ENCODE assay signal across 19 cellular contexts in the genomic region with DNA sequence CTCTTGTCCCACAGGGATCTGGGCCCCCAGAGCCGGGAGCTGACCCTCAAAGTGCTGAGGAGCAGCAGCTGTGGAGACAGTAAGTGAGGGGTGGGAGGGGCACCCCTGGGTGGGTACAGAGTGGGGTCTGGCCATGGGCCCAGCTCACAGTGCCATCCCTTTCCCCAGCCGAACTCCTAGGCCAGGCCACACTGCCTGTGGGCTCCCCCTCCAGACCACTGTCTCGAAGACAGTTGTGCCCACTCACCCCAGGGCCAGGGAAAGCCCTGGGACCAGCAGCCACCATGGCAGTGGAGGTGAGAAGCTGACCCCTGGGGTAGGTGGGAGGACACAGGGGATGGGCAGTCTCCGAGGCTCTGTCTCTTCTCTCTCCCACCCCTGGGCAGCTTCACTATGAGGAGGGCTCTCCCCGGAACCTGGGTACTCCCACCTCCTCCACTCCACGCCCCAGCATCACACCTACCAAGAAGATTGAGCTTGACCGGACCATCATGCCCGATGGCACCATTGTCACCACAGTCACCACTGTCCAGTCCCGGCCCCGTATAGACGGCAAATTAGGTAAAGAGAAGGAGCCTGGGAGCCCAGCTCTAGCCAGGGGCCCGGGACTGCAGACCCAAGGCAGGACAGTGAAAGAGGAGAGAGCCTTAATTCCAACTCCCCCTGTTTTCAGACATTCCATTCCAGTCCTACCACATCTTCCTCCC. TPM values are rescaled to one million over a fixed set of nuclear protein-coding genes. Genes with fewer than 3 reads are reported as not detected.
A peak's percentile ranks its signal among the peaks of the same experiment; 100 is the strongest.
DNase-seq lines count a peak whose midpoint lies in the region; ATAC-seq and TF ChIP-seq lines count a peak whose summit lies in the region.
"Had no signal": no experiment of that assay in that cellular context is flagged by ENCODE, and none has a peak within 500 bp of the region (broad histone marks: within the 10 kb centered on the region; RNA-seq: fewer than 3 reads in every experiment).

No MANE protein-coding gene starts in this region.

- H3K27ac ChIP-seq in HEK293 (ENCODE audit: extremely low read depth, low read depth, low read length): no peak overlapping the region
- H3K27ac ChIP-seq in naive thymus-derived CD4-positive, alpha-beta T cell (ENCODE audit: low read depth, low read length): peak overlapping the region; percentile 5
- H3K27ac ChIP-seq: C4-2B, KMS-11 had no signal

- H3K27me3 ChIP-seq in naive thymus-derived CD4-positive, alpha-beta T cell (ENCODE audit: control insufficient read depth in 2 of 2, insufficient read depth in 2 of 2, low read length in 2 of 2): no peaks in the 10 kb centered on the region

- H3K4me3 Mint-ChIP-seq in activated naive CD4-positive, alpha-beta T cell treated with anti-CD3 and anti-CD28 coated beads for 36 hours: no peak overlapping the region
- no peak overlapping the region for H3K4me3 Mint-ChIP-seq in T-helper 17 cell
- no peak overlapping the region for H3K4me3 Mint-ChIP-seq in naive thymus-derived CD4-positive, alpha-beta T cell

- H3K9me3 Mint-ChIP-seq in activated naive CD4-positive, alpha-beta T cell treated with anti-CD3 and anti-CD28 coated beads for 36 hours: no peaks in the 10 kb centered on the region
- no peaks in the 10 kb centered on the region for H3K9me3 Mint-ChIP-seq in naive thymus-derived CD4-positive, alpha-beta T cell

- CTCF ChIA-PET in activated naive CD4-positive, alpha-beta T cell treated with anti-CD3 and anti-CD28 coated beads for 36 hours (lab: Charles Lee): interaction anchor here (0.6 to 1.2 kb wide), 2 partner anchors 82 to 105 kb away, joined by 3 to 4 read pairs; a partner anchor contains a TSS
- CTCF ChIA-PET in HEK293 (lab: Yijun Ruan, JAX): no interaction called here
- CTCF ChIA-PET in naive thymus-derived CD4-positive, alpha-beta T cell (lab: Charles Lee): interaction anchor here (1.5 kb wide), 1 partner anchor 10 kb away, joined by 7 read pairs; a partner anchor contains a TSS

- ATAC-seq in T-helper 17 cell: no peak
- ATAC-seq in naive thymus-derived CD4-positive, alpha-beta T cell: no peak
- ATAC-seq: HepG2 had no signal

- H3K36me3 Mint-ChIP-seq in activated naive CD4-positive, alpha-beta T cell treated with anti-CD3 and anti-CD28 coated beads for 36 hours (ENCODE audit: low read depth): peaks cover 31% of the 10 kb centered on the region
- H3K36me3 Mint-ChIP-seq in T-helper 17 cell (ENCODE audit: low read depth): peaks cover 13% of the 10 kb centered on the region
- peaks cover 12 to 60% (median 26%) of the 10 kb centered on the region in 5 donors for H3K36me3 Mint-ChIP-seq in naive thymus-derived CD4-positive, alpha-beta T cell

- H3K36me3 ChIP-seq in HEK293 (ENCODE audit: control insufficient read depth in 2 of 2, insufficient read depth in 1 of 2, low read length in 2 of 2): peaks cover 0 to 74% of the 10 kb centered on the region in 2 experiments; a peak in 1 of 3 replicates
- peaks cover 9 to 55% (median 21%) of the 10 kb centered on the region in 3 experiments for H3K36me3 ChIP-seq in naive thymus-derived CD4-positive, alpha-beta T cell (ENCODE audit: control insufficient read depth in 2 of 3, insufficient read depth in 3 of 3, low read length in 3 of 3)

- no peaks in the 10 kb centered on the region for H3K4me1 ChIP-seq in HEK293 (ENCODE audit: control insufficient read depth, insufficient read depth, low read length)
- H3K4me1 ChIP-seq in naive thymus-derived CD4-positive, alpha-beta T cell (ENCODE audit: control insufficient read depth in 2 of 2, insufficient read depth in 2 of 2, low read length in 2 of 2): peaks cover 13 to 45% of the 10 kb centered on the region in 2 donors

- H3K27me3 Mint-ChIP-seq in activated naive CD4-positive, alpha-beta T cell treated with anti-CD3 and anti-CD28 coated beads for 36 hours (ENCODE audit: low read depth): no peaks in the 10 kb centered on the region
- no peaks in the 10 kb centered on the region for H3K27me3 Mint-ChIP-seq in T-helper 17 cell
- H3K27me3 Mint-ChIP-seq in naive thymus-derived CD4-positive, alpha-beta T cell: no peaks in the 10 kb centered on the region

- H3K9me3 ChIP-seq in HEK293 (ENCODE audit: control insufficient read depth, insufficient read depth, low read depth, low read length) (no peaks in the 10 kb centered on the region), T-helper 17 cell (ENCODE audit: control insufficient read depth, low read length, poor library complexity, severe bottlenecking) (no peaks in the 10 kb centered on the region)
- H3K9me3 ChIP-seq in naive thymus-derived CD4-positive, alpha-beta T cell (ENCODE audit: control insufficient read depth in 2 of 3, low read length in 3 of 3): no peaks in the 10 kb centered on the region

- TF ChIP-seq CTCF in HEK293 (tag by site-specific recombination; IDR thresholded peaks at IDR 0.05): no peak

- intact Hi-C loops in activated naive CD4-positive, alpha-beta T cell treated with anti-CD3 and anti-CD28 coated beads for 36 hours (cut with micrococcal nuclease): no loop called here
- intact Hi-C loops in naive thymus-derived CD4-positive, alpha-beta T cell (cut with micrococcal nuclease): no loop called here

- peaks cover 48% of the 10 kb centered on the region for H3K4me1 Mint-ChIP-seq in activated naive CD4-positive, alpha-beta T cell treated with anti-CD3 and anti-CD28 coated beads for 36 hours (ENCODE audit: low read depth)
- H3K4me1 Mint-ChIP-seq in T-helper 17 cell: peaks cover 37% of the 10 kb centered on the region
- H3K4me1 Mint-ChIP-seq in naive thymus-derived CD4-positive, alpha-beta T cell: peaks cover 49 to 79% (median 64%) of the 10 kb centered on the region in 7 donors

- no peak for DNase-seq in activated naive CD4-positive, alpha-beta T cell treated with anti-CD3 and anti-CD28 coated beads for 36 hours
- no peak for DNase-seq in activated naive CD4-positive, alpha-beta T cell treated with Interleukin-2 at 50 U/mL for 16 hours
- DNase-seq in T-helper 17 cell (no peak), NCI-H510A (lab: John Stamatoyannopoulos, UW) (no peak), C1 segment of cervical spinal cord (lab: John Stamatoyannopoulos, UW) (no peak), SKM-1 treated with dmso at 0.1 percent for 144 hours (lab: John Stamatoyannopoulos, UW; ENCODE audit: unreplicated experiment) (no peak)
- DNase-seq in naive thymus-derived CD4-positive, alpha-beta T cell: no peak
- DNase-seq: DMS79 treated with DMSO at 0.1 percent for 48 hours; MV-4-11; NCI-H1694 treated with DMSO at 0.1 percent for 48 hours; NCI-H748 treated with DMSO at 0.1 percent for 48 hours; NK-92 treated with Interleukin-12 subunit alpha and Interleukin-12 subunit beta, amount 100 ng/mL, for 24 hours; SHP77 had no signal

- POLR2A ChIA-PET in HEK293 (lab: Yijun Ruan, JAX): interaction anchor here (0.9 to 1.7 kb wide), 3 partner anchors 9 to 18 kb away, joined by 3 to 12 read pairs (median 4); a partner anchor contains a TSS
- POLR2A ChIA-PET in naive thymus-derived CD4-positive, alpha-beta T cell (lab: Charles Lee): interaction anchor here (1.6 to 16.1 kb wide), 2 partner anchors 9 to 12 kb away, joined by 13 to 435 read pairs; a partner anchor contains a TSS

- H3K4me3 ChIP-seq in HEK293 (ENCODE audit: low read depth, low read length): no peak overlapping the region
- no peak overlapping the region for H3K4me3 ChIP-seq in naive thymus-derived CD4-positive, alpha-beta T cell (ENCODE audit: low read length)

- peak overlapping the region; percentile 0 for H3K27ac Mint-ChIP-seq in activated naive CD4-positive, alpha-beta T cell treated with anti-CD3 and anti-CD28 coated beads for 36 hours
- peak overlapping the region; percentile 94 for H3K27ac Mint-ChIP-seq in T-helper 17 cell
- peak overlapping the region; percentile 67 to 87 (median 74) for H3K27ac Mint-ChIP-seq in naive thymus-derived CD4-positive, alpha-beta T cell

TF ChIP-seq in HEK293, 187 proteins besides CTCF, POLR2A, EP300 and RAD21 (continues in another document):
- TF ChIP-seq, protein P1, sequence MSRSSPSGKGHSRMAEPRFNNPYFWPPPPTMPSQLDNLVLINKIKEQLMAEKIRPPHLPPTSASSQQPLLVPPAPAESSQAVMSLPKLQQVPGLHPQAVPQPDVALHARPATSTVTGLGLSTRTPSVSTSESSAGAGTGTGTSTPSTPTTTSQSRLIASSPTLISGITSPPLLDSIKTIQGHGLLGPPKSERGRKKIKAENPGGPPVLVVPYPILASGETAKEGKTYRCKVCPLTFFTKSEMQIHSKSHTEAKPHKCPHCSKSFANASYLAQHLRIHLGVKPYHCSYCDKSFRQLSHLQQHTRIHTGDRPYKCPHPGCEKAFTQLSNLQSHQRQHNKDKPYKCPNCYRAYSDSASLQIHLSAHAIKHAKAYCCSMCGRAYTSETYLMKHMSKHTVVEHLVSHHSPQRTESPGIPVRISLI (tag by site-specific recombination; IDR thresholded peaks at IDR 0.05): no peak

RNA-seq across cellular contexts. Expression of a gene that starts 5.3 kb away (rescaled TPM):
- 10 to 100 TPM; 20.1 to 20.8 TPM for total RNA-seq in activated naive CD4-positive, alpha-beta T cell treated with anti-CD3 and anti-CD28 coated beads for 36 hours
- total RNA-seq in T-helper 17 cell: 10 to 100 TPM; 20.9 to 24.6 TPM
- 10 to 100 TPM; 24.7 to 40.7 (median 36.1) TPM for total RNA-seq in naive thymus-derived CD4-positive, alpha-beta T cell
- 10 to 100 TPM in 1 of 2 donors, 1 to 10 TPM in 1; 2.7 to 10.2 TPM for polyA plus RNA-seq in naive thymus-derived CD4-positive, alpha-beta T cell

RNA-seq across cellular contexts. Expression of a gene that starts 8.9 kb away (rescaled TPM):
- 10 to 100 TPM; 24.5 to 25.2 TPM for total RNA-seq in activated naive CD4-positive, alpha-beta T cell treated with anti-CD3 and anti-CD28 coated beads for 36 hours
- 10 to 100 TPM; 22.3 to 26.1 TPM for total RNA-seq in T-helper 17 cell
- total RNA-seq in naive thymus-derived CD4-positive, alpha-beta T cell: 10 to 100 TPM; 30.7 to 79.7 (median 42.7) TPM
- polyA plus RNA-seq in naive thymus-derived CD4-positive, alpha-beta T cell: 10 to 100 TPM; 14.7 to 24.1 TPM

RNA-seq across cellular contexts. Expression of a gene that starts 10.8 kb away (rescaled TPM):
- 10 to 100 TPM; 52.2 to 53.1 TPM for total RNA-seq in activated naive CD4-positive, alpha-beta T cell treated with anti-CD3 and anti-CD28 coated beads for 36 hours
- total RNA-seq in T-helper 17 cell: 10 to 100 TPM; 18.9 to 20.5 TPM
- total RNA-seq in naive thymus-derived CD4-positive, alpha-beta T cell: 10 to 100 TPM; 21.9 to 63.9 (median 37.9) TPM
- 10 to 100 TPM; 25.0 to 32.6 TPM for polyA plus RNA-seq in naive thymus-derived CD4-positive, alpha-beta T cell

RNA-seq across cellular contexts. Expression of a gene that starts 27.8 kb away (rescaled TPM):
- total RNA-seq in activated naive CD4-positive, alpha-beta T cell treated with anti-CD3 and anti-CD28 coated beads for 36 hours: 10 to 100 TPM; 27.9 to 29.4 TPM
- total RNA-seq in T-helper 17 cell: 1 to 10 TPM; 8.7 to 9.1 TPM
- 10 to 100 TPM in 1 of 5 experiments, 1 to 10 TPM in 4; 6.7 to 25.4 (median 7.7) TPM for total RNA-seq in naive thymus-derived CD4-positive, alpha-beta T cell
- 10 to 100 TPM; 20.8 to 25.3 TPM for polyA plus RNA-seq in naive thymus-derived CD4-positive, alpha-beta T cell

RNA-seq across cellular contexts. Expression of a gene that starts 36.4 kb away (rescaled TPM):
- under 1 TPM; 0.12 to 0.31 TPM for total RNA-seq in activated naive CD4-positive, alpha-beta T cell treated with anti-CD3 and anti-CD28 coated beads for 36 hours
- not detected for total RNA-seq in T-helper 17 cell
- under 1 TPM in 1 of 5 experiments, not detected in 4; 0.13 TPM for total RNA-seq in naive thymus-derived CD4-positive, alpha-beta T cell
- polyA plus RNA-seq in naive thymus-derived CD4-positive, alpha-beta T cell: not detected
- total RNA-seq: HepG2, NCI-H460, OCI-LY7 had no signal
- polyA plus RNA-seq: HepG2 had no signal

Comparison
In these comparisons a context has a peak if more than half of its experiments do, and no peak if none do; other contexts are left out.
1. H3K27ac Mint-ChIP-seq: peak in every context shown above with its lines; median percentile 94 in T-helper 17 cell; 74 in naive thymus-derived CD4-positive, alpha-beta T cell; 0 in activated naive CD4-positive, alpha-beta T cell treated with anti-CD3 and anti-CD28 coated beads for 36 hours.